16 cellular contexts compared by ENCODE assay signal in genomic region chr1:76425843-76426145, GRCh38.
DNase-seq lines count a peak whose midpoint lies in the region; TF ChIP-seq lines count a peak whose summit lies in the region.
"Had no signal": no experiment of that assay in that cellular context is flagged by ENCODE, and none has a peak within 500 bp of the region (broad histone marks: within the 10 kb centered on the region; RNA-seq: fewer than 3 reads in every experiment).

No MANE protein-coding gene starts in this region.

- in situ Hi-C loops in astrocyte of the cerebellum (cut with HindIII; ENCODE audit: low sequenced_read_pairs) = no loop called here

- H3K27ac Mint-ChIP-seq in activated T-cell treated with anti-CD3 and anti-CD28 coated beads, Interleukin-2, amount 50 U/mL, for 24 hours = no peak overlapping the region

- H3K4me3 Mint-ChIP-seq in activated T-cell treated with anti-CD3 and anti-CD28 coated beads, Interleukin-2, amount 50 U/mL, for 24 hours = no peak overlapping the region

- peaks cover 2% of the 10 kb centered on the region for H3K4me1 Mint-ChIP-seq in activated T-cell treated with anti-CD3 and anti-CD28 coated beads, Interleukin-2, amount 50 U/mL, for 24 hours (ENCODE audit: low read depth)

- H3K27me3 Mint-ChIP-seq in activated T-cell treated with anti-CD3 and anti-CD28 coated beads, Interleukin-2, amount 50 U/mL, for 24 hours = no peaks in the 10 kb centered on the region

- no peak overlapping the region for H3K4me3 ChIP-seq in LNCaP clone FGC (ENCODE audit: low read depth, low read length)
- no peak overlapping the region for H3K4me3 ChIP-seq in astrocyte of the cerebellum (ENCODE audit: low read depth, low read length)
- H3K4me3 ChIP-seq: cardiac muscle cell had no signal

- peak; percentile 12 for DNase-seq in AG08395 (ENCODE audit: low spot score)
- peak; percentile 57 for DNase-seq in LNCaP clone FGC (ENCODE audit: low read depth)
- DNase-seq in astrocyte of the cerebellum (ENCODE audit: low read depth) = peak; percentile 9
- DNase-seq in glomerular endothelial cell (ENCODE audit: extremely low read depth, low read depth, low spot score) = peak; percentile 36
- DNase-seq in pons (ENCODE audit: low spot score) = no peak
- DNase-seq in COR-L47 (lab: John Stamatoyannopoulos, UW) = no peak
- DNase-seq in SIG-M5 (lab: John Stamatoyannopoulos, UW) = no peak
- DNase-seq in activated T-cell treated with anti-CD3 and anti-CD28 coated beads, Interleukin-2, amount 50 U/mL, for 24 hours = no peak
- DNase-seq: activated CD4-positive, alpha-beta T cell treated with anti-CD3 and anti-CD28 coated beads for 1 hour; activated T-cell treated with anti-CD3 and anti-CD28 coated beads, Interleukin-2, amount 50 U/mL, for 1 hour; BE2C; NCI-H1417; NCI-H748 treated with DMSO at 0.1 percent for 48 hours; stimulated activated CD4-positive, alpha-beta T cell treated with anti-CD3 and anti-CD28 coated beads, Interleukin-4, amount 100 ng/mL, for 4 hours; stimulated activated naive CD8-positive, alpha-beta T cell treated with anti-CD3 and anti-CD28 coated beads, Interleukin-15, Interleukin-2, amounts not matched to agents 100 U/mL and 50 U/mL, for 24 hours had no signal

- TF ChIP-seq CTCF in LNCaP clone FGC (IDR thresholded peaks at IDR 0.05; ENCODE audit: control insufficient read depth, extremely low read depth, insufficient read depth) (no peak), astrocyte of the cerebellum (IDR thresholded peaks at IDR 0.05; ENCODE audit: low read depth, low read length, missing control alignments) (no peak)

- no peaks in the 10 kb centered on the region for H3K9me3 Mint-ChIP-seq in activated T-cell treated with anti-CD3 and anti-CD28 coated beads, Interleukin-2, amount 50 U/mL, for 24 hours

- H3K36me3 Mint-ChIP-seq in activated T-cell treated with anti-CD3 and anti-CD28 coated beads, Interleukin-2, amount 50 U/mL, for 24 hours (ENCODE audit: low read depth) = no peaks in the 10 kb centered on the region

Comparison
In these comparisons a context has a peak if more than half of its experiments do, and no peak if none do; other contexts are left out.
1. DNase-seq: peak in AG08395 (single experiment), LNCaP clone FGC (single experiment), astrocyte of the cerebellum (single experiment) and glomerular endothelial cell (single experiment); none in pons (single experiment), COR-L47 (single experiment), SIG-M5 (single experiment) and activated T-cell treated with anti-CD3 and anti-CD28 coated beads, Interleukin-2, amount 50 U/mL, for 24 hours (single experiment).